Comparison of ENCODE assay signal across 22 cellular contexts in genomic region chr9:5122542-5122941, GRCh38.
"Had no signal": no experiment of that assay in that cellular context is flagged by ENCODE, and none has a peak within 500 bp of the region (broad histone marks: within the 10 kb centered on the region; RNA-seq: fewer than 3 reads in every experiment).

No MANE protein-coding gene starts in this region.

- ATAC-seq: Panc1 had no signal

- H3K9ac ChIP-seq: KMS-11, SK-N-SH had no signal

- H3K27ac ChIP-seq: KMS-11, RWPE1 had no signal

- H3K4me2 ChIP-seq: KMS-11, SK-N-SH had no signal

- H3K9me3 ChIP-seq: SK-N-SH had no signal

- DNase-seq: Kasumi-1, NCI-H1092, NCI-H1105 treated with DMSO at 0.1 percent for 48 hours, NCI-H1417 treated with DMSO at 0.1 percent for 48 hours, NCI-H146, NCI-H1694 treated with DMSO at 0.1 percent for 48 hours, NCI-H1930, NCI-H2081, NCI-H2107, NCI-H2171, NCI-H226, NCI-H446, NCI-H510A, NCI-H524 treated with DMSO at 0.1 percent for 48 hours, NCI-H69, NCI-H774, SHP77, SK-N-SH, SW 1271 had no signal
